In the genomic region with DNA sequence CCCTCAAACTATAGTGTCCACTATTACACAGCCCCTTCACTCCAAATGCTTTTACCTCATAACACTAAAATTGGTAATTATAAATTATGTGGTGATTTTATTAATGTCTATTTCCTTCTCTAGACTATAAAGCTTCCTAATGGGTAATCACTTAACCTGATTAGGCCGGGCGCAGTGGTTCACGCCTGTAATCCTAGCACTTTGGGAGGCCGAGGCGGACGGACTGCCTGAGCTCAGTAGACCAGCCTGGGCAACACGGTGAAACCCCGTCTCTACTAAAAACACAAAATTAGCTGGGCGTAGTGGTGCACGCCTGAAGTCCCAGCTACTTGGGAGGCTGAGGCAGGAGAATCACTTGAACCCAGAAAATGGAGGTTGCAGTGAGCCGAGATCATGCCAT, we compare ENCODE assay signal across 15 cellular contexts.
"Had no signal": no experiment of that assay in that cellular context is flagged by ENCODE, and none has a peak within 500 bp of the region (broad histone marks: within the 10 kb centered on the region; RNA-seq: fewer than 3 reads in every experiment).

No MANE protein-coding gene starts in this region.

- DNase-seq: KBM-7, MV-4-11, NCI-H1092, NCI-H1436 treated with DMSO at 0.1 percent for 48 hours, NCI-H1694, NCI-H187 treated with DMSO at 0.1 percent for 48 hours, NCI-H2029 treated with DMSO at 0.1 percent for 48 hours, NCI-H2171 treated with DMSO at 0.1 percent for 48 hours, NCI-H345, NCI-H446 treated with DMSO at 0.1 percent for 48 hours, NCI-H510A treated with DMSO at 0.1 percent for 48 hours, NCI-H526, RPMI8226, SHP77 had no signal

- ATAC-seq: SK-N-SH treated with all-trans-retinoic acid at 6 μM for 48 hours had no signal
